Comparison of ENCODE assay signal across 8 cellular contexts in genomic region chr16:3123986-3124886, GRCh38. TPM values are rescaled to one million over a fixed set of nuclear protein-coding genes. Genes with fewer than 3 reads are reported as not detected.
A peak's percentile ranks its signal among the peaks of the same experiment; 100 is the strongest.
DNase-seq lines count a peak whose midpoint lies in the region; ATAC-seq and TF ChIP-seq lines count a peak whose summit lies in the region.

No MANE protein-coding gene starts in this region.

- H3F3A ChIP-seq in PC-9 (ENCODE audit: insufficient read depth, low read depth) = peaks cover 51% of the 10 kb centered on the region

- no peak for TF ChIP-seq POLR2A in esophagus muscularis mucosa (IDR thresholded peaks at IDR 0.05; ENCODE audit: low read depth)

- no peak for TF ChIP-seq EP300 in esophagus muscularis mucosa (IDR thresholded peaks at IDR 0.05)

- H4K20me1 ChIP-seq in DND-41 (ENCODE audit: insufficient read depth, low read length) = no peaks in the 10 kb centered on the region
- peaks cover 3% of the 10 kb centered on the region; the same call in 1 of the 2 replicates for H4K20me1 ChIP-seq in PC-9 (ENCODE audit: insufficient read depth)

- peak overlapping the region; percentile 91 for H3K27ac ChIP-seq in DND-41 (ENCODE audit: low read length)
- no peak overlapping the region for H3K27ac ChIP-seq in PC-9
- H3K27ac ChIP-seq in esophagus muscularis mucosa (replicated peaks in 1 of 4) = peak overlapping the region; percentile 69 to 86 (median 80)

- peak; percentile 98 for DNase-seq in DND-41
- DNase-seq in KG1 (lab: John Stamatoyannopoulos, UW) = peak; percentile 95
- peak; percentile 90 to 97 for DNase-seq in PC-9
- peak; percentile 95 for DNase-seq in activated T-cell treated with anti-CD3 and anti-CD28 coated beads, Interleukin-2, amount 50 U/mL, for 4 hours
- DNase-seq in esophagus muscularis mucosa (ENCODE audit: extremely low spot score) = peak; percentile 99
- DNase-seq in naive B cell = peak; percentile 94
- peak; percentile 91 to 98 for DNase-seq in stimulated activated effector memory CD8-positive, alpha-beta T cell treated with anti-CD3 and anti-CD28 coated beads, Interleukin-12 subunit alpha, Interleukin-12 subunit beta, amount 100 ng/mL, for 72 hours (ENCODE audit: low spot score in 2 of 2)

- under 1% methylated on average over 41 of the region's 72 CpGs for WGBS in esophagus muscularis mucosa

- H3K4me3 Mint-ChIP-seq in activated T-cell treated with anti-CD3 and anti-CD28 coated beads, Interleukin-2, amount 50 U/mL, for 4 hours = peak overlapping the region; percentile 95
- H3K4me3 Mint-ChIP-seq in naive B cell = peak overlapping the region; percentile 96 to 98 (median 97)
- H3K4me3 Mint-ChIP-seq in stimulated activated effector memory CD8-positive, alpha-beta T cell treated with anti-CD3 and anti-CD28 coated beads, Interleukin-12 subunit alpha, Interleukin-12 subunit beta, amount 100 ng/mL, for 72 hours = peak overlapping the region; percentile 93

- H3K9me2 ChIP-seq in PC-9 (ENCODE audit: insufficient read depth) = no peaks in the 10 kb centered on the region

- no TSS peak for BruUV-seq in PC-9 (replicated peaks; lab: Mats Ljungman, UMichigan)

- peaks cover 40% of the 10 kb centered on the region for H3K4me1 Mint-ChIP-seq in activated T-cell treated with anti-CD3 and anti-CD28 coated beads, Interleukin-2, amount 50 U/mL, for 4 hours (ENCODE audit: low read depth)
- H3K4me1 Mint-ChIP-seq in naive B cell = peaks cover 13 to 46% (median 22%) of the 10 kb centered on the region in 3 donors
- H3K4me1 Mint-ChIP-seq in stimulated activated effector memory CD8-positive, alpha-beta T cell treated with anti-CD3 and anti-CD28 coated beads, Interleukin-12 subunit alpha, Interleukin-12 subunit beta, amount 100 ng/mL, for 72 hours = peaks cover 38% of the 10 kb centered on the region

- H3K4me1 ChIP-seq in DND-41 (ENCODE audit: insufficient read depth, low read length) (peaks cover 48% of the 10 kb centered on the region), PC-9 (replicated peaks; ENCODE audit: insufficient read depth) (peaks cover 5% of the 10 kb centered on the region; the same call in 1 of the 2 replicates), esophagus muscularis mucosa (peaks cover 24 to 32% (median 28%) of the 10 kb centered on the region in 4 donors)

- H3K79me2 ChIP-seq in DND-41 (ENCODE audit: insufficient read depth, low read length) = peaks cover 11% of the 10 kb centered on the region
- no peaks in the 10 kb centered on the region for H3K79me2 ChIP-seq in PC-9 (ENCODE audit: low read depth)

- peak; percentile 85 for ATAC-seq in DND-41 (ENCODE audit: insufficient read depth, low read depth)
- peak; percentile 84 for ATAC-seq in GM21723 (IDR thresholded peaks at IDR 0.05; ENCODE audit: unreplicated experiment)
- peak; percentile 91 to 93 for ATAC-seq in activated T-cell treated with anti-CD3 and anti-CD28 coated beads, Interleukin-2, amount 50 U/mL, for 4 hours
- peak; percentile 88 for ATAC-seq in naive B cell (ENCODE audit: low read depth in 2 of 2)
- peak; percentile 91 for ATAC-seq in stimulated activated effector memory CD8-positive, alpha-beta T cell treated with anti-CD3 and anti-CD28 coated beads, Interleukin-12 subunit alpha, Interleukin-12 subunit beta, amount 100 ng/mL, for 72 hours

- intact Hi-C loops in PC-9 (cut with micrococcal nuclease; ENCODE audit: unreplicated experiment) = loop anchor here (1.0 kb wide), 1 partner anchor 65 kb away; no protein-coding TSS in a partner anchor
- intact Hi-C loops in esophagus muscularis mucosa (cut with DNase I) = no loop called here

- H3K9me3 Mint-ChIP-seq in activated T-cell treated with anti-CD3 and anti-CD28 coated beads, Interleukin-2, amount 50 U/mL, for 4 hours = no peaks in the 10 kb centered on the region
- H3K9me3 Mint-ChIP-seq in naive B cell = no peaks in the 10 kb centered on the region
- no peaks in the 10 kb centered on the region for H3K9me3 Mint-ChIP-seq in stimulated activated effector memory CD8-positive, alpha-beta T cell treated with anti-CD3 and anti-CD28 coated beads, Interleukin-12 subunit alpha, Interleukin-12 subunit beta, amount 100 ng/mL, for 72 hours

- H3K36me3 ChIP-seq in DND-41 (ENCODE audit: insufficient read depth, low read length) (peaks cover 8% of the 10 kb centered on the region), PC-9 (ENCODE audit: low read depth) (no peaks in the 10 kb centered on the region), esophagus muscularis mucosa (peaks cover 10 to 24% (median 19%) of the 10 kb centered on the region in 4 donors)

- POLR2A ChIA-PET in PC-9 (lab: Charles Lee; ENCODE audit: unreplicated experiment) = interaction anchor here (0.6 to 0.7 kb wide), 2 partner anchors 26 to 154 kb away, joined by 4 read pairs; no protein-coding TSS in a partner anchor

- H3K4me2 ChIP-seq in DND-41 (ENCODE audit: insufficient read depth, low read length) (peak overlapping the region; percentile 83), PC-9 (peak overlapping the region; percentile 94)

- CTCF ChIA-PET in PC-9 (lab: Charles Lee) = no interaction called here

- H3K27me3 ChIP-seq in DND-41 (ENCODE audit: insufficient read depth, low read length, poor library complexity) = no peaks in the 10 kb centered on the region
- no peaks in the 10 kb centered on the region for H3K27me3 ChIP-seq in PC-9 (ENCODE audit: insufficient read depth, low read depth)
- no peaks in the 10 kb centered on the region for H3K27me3 ChIP-seq in esophagus muscularis mucosa

- no peaks in the 10 kb centered on the region for H3K36me3 Mint-ChIP-seq in activated T-cell treated with anti-CD3 and anti-CD28 coated beads, Interleukin-2, amount 50 U/mL, for 4 hours (ENCODE audit: insufficient read depth)
- H3K36me3 Mint-ChIP-seq in naive B cell = no peaks in the 10 kb centered on the region
- peaks cover 13% of the 10 kb centered on the region for H3K36me3 Mint-ChIP-seq in stimulated activated effector memory CD8-positive, alpha-beta T cell treated with anti-CD3 and anti-CD28 coated beads, Interleukin-12 subunit alpha, Interleukin-12 subunit beta, amount 100 ng/mL, for 72 hours

- TF ChIP-seq CTCF in DND-41 (IDR thresholded peaks at IDR 0.05; ENCODE audit: borderline replicate concordance, extremely low read depth, low read length, poor library complexity, severe bottlenecking) (peak; percentile 62), PC-9 (conservative IDR thresholded peaks at IDR 0.05) (no peak; the same call in 1 of the 2 replicates), esophagus muscularis mucosa (IDR thresholded peaks at IDR 0.05) (peak in 2 of 3 experiments; percentile 12 to 34)

- H3K27me3 Mint-ChIP-seq in activated T-cell treated with anti-CD3 and anti-CD28 coated beads, Interleukin-2, amount 50 U/mL, for 4 hours (ENCODE audit: low read depth) = no peaks in the 10 kb centered on the region
- no peaks in the 10 kb centered on the region for H3K27me3 Mint-ChIP-seq in naive B cell

- H2AFZ ChIP-seq in DND-41 (ENCODE audit: low read depth, low read length) (peak overlapping the region; percentile 73), PC-9 (peak overlapping the region; percentile 79)

- H3K4me3 ChIP-seq in DND-41 (ENCODE audit: low read depth in 1 of 2, low read length in 2 of 2) (peak overlapping the region; percentile 48 to 89), PC-9 (peak overlapping the region; percentile 62), esophagus muscularis mucosa (peak overlapping the region; percentile 60 to 78 (median 64))

- H3K9me3 ChIP-seq in DND-41 (ENCODE audit: insufficient read depth, low read length, severe bottlenecking) (no peaks in the 10 kb centered on the region), PC-9 (ENCODE audit: insufficient read depth, low read depth) (no peaks in the 10 kb centered on the region), esophagus muscularis mucosa (no peaks in the 10 kb centered on the region)

- H3K9ac ChIP-seq in DND-41 (ENCODE audit: low read depth, low read length) = peak overlapping the region; percentile 74

- peak overlapping the region; percentile 88 to 98 (median 98) for H3K27ac Mint-ChIP-seq in naive B cell
- H3K27ac Mint-ChIP-seq in stimulated activated effector memory CD8-positive, alpha-beta T cell treated with anti-CD3 and anti-CD28 coated beads, Interleukin-12 subunit alpha, Interleukin-12 subunit beta, amount 100 ng/mL, for 72 hours = peak overlapping the region; percentile 89

RNA-seq across cellular contexts. Expression of gene ZNF213, which starts 10.6 kb away (rescaled TPM):
- total RNA-seq in PC-9 (2021) = 15.9 and 17.7 TPM in 2 replicates
- 10 to 100 TPM in 1 of 3 donors, 1 to 10 TPM in 2; 9.8 to 12.0 (median 9.9) TPM for total RNA-seq in activated T-cell treated with anti-CD3 and anti-CD28 coated beads, Interleukin-2, amount 50 U/mL, for 4 hours
- 10 to 100 TPM in 3 of 4 donors, 1 to 10 TPM in 1; 8.4 to 18.3 (median 13.5) TPM for total RNA-seq in esophagus muscularis mucosa
- 1 to 10 TPM in 4 of 6 donors, under 1 TPM in 1, not detected in 1; 0.38 to 2.7 (median 1.6) TPM for polyA plus RNA-seq in naive B cell (ENCODE audit: low read depth in 6 of 6)

RNA-seq across cellular contexts. Expression of gene ZNF205, which starts 11.8 kb away (rescaled TPM):
- total RNA-seq in PC-9 (2021) = 17.4 and 18.0 TPM in 2 replicates
- total RNA-seq in activated T-cell treated with anti-CD3 and anti-CD28 coated beads, Interleukin-2, amount 50 U/mL, for 4 hours = under 1 TPM in 2 of 3 donors, not detected in 1; 0.18 to 0.57 TPM
- 10 to 100 TPM; 10.6 to 25.0 (median 17.1) TPM for total RNA-seq in esophagus muscularis mucosa
- under 1 TPM in 1 of 6 donors, not detected in 5; 0.47 TPM for polyA plus RNA-seq in naive B cell (ENCODE audit: low read depth in 6 of 6)

RNA-seq across cellular contexts. Expression of gene ZSCAN10, which starts 25.1 kb away (rescaled TPM):
- 0.23 TPM in 1 of 2 replicates, not detected in the other for total RNA-seq in PC-9 (2021)
- under 1 TPM in 2 of 3 donors, not detected in 1; 0.11 TPM for total RNA-seq in activated T-cell treated with anti-CD3 and anti-CD28 coated beads, Interleukin-2, amount 50 U/mL, for 4 hours
- not detected for total RNA-seq in esophagus muscularis mucosa
- not detected for polyA plus RNA-seq in naive B cell (ENCODE audit: low read depth in 6 of 6)

RNA-seq across cellular contexts. Expression of gene IL32, which starts 58.8 kb away (rescaled TPM):
- total RNA-seq in PC-9 (2021) (1.5 and 2.2 TPM in 2 replicates), esophagus muscularis mucosa (10 to 100 TPM; 13.7 to 40.8 (median 31.2) TPM)
- 100 to 1,000 TPM; 585 to 715 (median 696) TPM for total RNA-seq in activated T-cell treated with anti-CD3 and anti-CD28 coated beads, Interleukin-2, amount 50 U/mL, for 4 hours
- 10 to 100 TPM in 2 of 6 donors, 1 to 10 TPM in 4; 3.0 to 15.0 (median 6.2) TPM for polyA plus RNA-seq in naive B cell (ENCODE audit: low read depth in 6 of 6)

Comparison
In these comparisons a context has a peak if more than half of its experiments do, and no peak if none do; other contexts are left out.
1. RNA of gene ZNF205, which starts 11.8 kb away (total RNA-seq): 10.6 to 25.0 TPM in esophagus muscularis mucosa and 17.4 to 18.0 TPM in PC-9; 0.18 to 0.57 TPM in activated T-cell treated with anti-CD3 and anti-CD28 coated beads, Interleukin-2, amount 50 U/mL, for 4 hours; every median in the first group is over 4 times any median in the second.
2. Peak in every context shown above with its lines, with median percentiles within 50 percentile points of each other: ATAC-seq, DNase-seq, H3K4me3 ChIP-seq and H3K4me3 Mint-ChIP-seq.